Comparison of ENCODE assay signal across 9 cellular contexts in the genomic region with DNA sequence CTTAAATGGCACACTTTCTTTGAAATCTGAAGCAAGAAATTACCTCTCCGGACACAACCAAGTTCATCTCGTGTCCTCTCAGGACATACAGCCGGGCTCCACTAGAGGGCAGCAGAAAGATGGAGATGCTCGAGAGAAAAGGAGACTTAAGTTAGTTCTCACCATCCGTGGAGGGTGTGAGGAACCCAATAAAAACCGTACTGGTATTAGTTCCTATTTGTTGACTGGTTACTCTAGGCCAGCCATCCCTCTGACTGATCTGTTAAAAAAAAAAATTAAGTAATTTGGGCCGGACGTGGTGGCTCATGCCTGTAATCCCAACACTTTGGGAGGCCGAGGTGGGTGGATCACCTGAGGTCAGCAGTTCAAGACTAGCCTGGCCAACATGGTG. TPM values are rescaled to one million over a fixed set of nuclear protein-coding genes. Genes with fewer than 3 reads are reported as not detected.
A peak's percentile ranks its signal among the peaks of the same experiment; 100 is the strongest.
DNase-seq lines count a peak whose midpoint lies in the region; ATAC-seq and FAIRE-seq lines count a peak whose summit lies in the region.
"Had no signal": no experiment of that assay in that cellular context is flagged by ENCODE, and none has a peak within 500 bp of the region (broad histone marks: within the 10 kb centered on the region; RNA-seq: fewer than 3 reads in every experiment).

No MANE protein-coding gene starts in this region.

- ATAC-seq in HG02571 (IDR thresholded peaks at IDR 0.05; ENCODE audit: unreplicated experiment) = no peak

- peaks cover 3% of the 10 kb centered on the region for H3K36me3 ChIP-seq in NT2/D1 (ENCODE audit: insufficient read depth, insufficient read length, low read length)

- peaks cover 16% of the 10 kb centered on the region for H3K4me1 ChIP-seq in NT2/D1 (ENCODE audit: insufficient read depth, insufficient read length)

- no peaks in the 10 kb centered on the region for H3K9me3 ChIP-seq in NT2/D1 (ENCODE audit: insufficient read depth, low read length)

- FAIRE-seq in endometrium (lab: Jason Lieb, UNC) = peak; percentile 15

- no peak overlapping the region for H3K4me3 ChIP-seq in NT2/D1 (ENCODE audit: insufficient read length, low read depth)

- peaks cover 7% of the 10 kb centered on the region for H3K27me3 ChIP-seq in NT2/D1 (ENCODE audit: insufficient read depth, insufficient read length)

- peak; percentile 16 for DNase-seq in DMS153 (lab: John Stamatoyannopoulos, UW)
- DNase-seq in HuH-7.5 (ENCODE audit: low spot score) = peak; percentile 87
- peak; percentile 74 for DNase-seq in NT2/D1 (ENCODE audit: low read depth, low spot score)
- peak; percentile 70 to 73 for DNase-seq in activated CD8-positive, alpha-beta memory T cell treated with anti-CD3 and anti-CD28 coated beads for 4 hours (ENCODE audit: low read depth in 2 of 2)
- peak; percentile 89 for DNase-seq in mesenteric fat pad (ENCODE audit: low spot score)
- peak; percentile 66 to 73 for DNase-seq in stimulated activated CD8-positive, alpha-beta memory T cell treated with anti-CD3 and anti-CD28 coated beads, Interleukin-7, amount 100 ng/mL, for 1 hour (ENCODE audit: low read depth in 2 of 2)

- H3K9ac ChIP-seq in NT2/D1 (ENCODE audit: insufficient read length, low read depth) = no peak overlapping the region

RNA-seq across cellular contexts. Expression of a gene that starts 7.9 kb away (rescaled TPM):
- total RNA-seq in mesenteric fat pad = 1.9 TPM
- total RNA-seq: dermis microvascular lymphatic vessel endothelial cell had no signal

RNA-seq across cellular contexts. Expression of a gene that starts 58.5 kb away (rescaled TPM):
- total RNA-seq in mesenteric fat pad = 2.1 TPM

Comparison
In these comparisons a context has a peak if more than half of its experiments do, and no peak if none do; other contexts are left out.
1. DNase-seq: peak in every context shown above with its lines; median percentile 89 in mesenteric fat pad; 87 in HuH-7.5; 74 in NT2/D1; 72 in activated CD8-positive, alpha-beta memory T cell treated with anti-CD3 and anti-CD28 coated beads for 4 hours; 70 in stimulated activated CD8-positive, alpha-beta memory T cell treated with anti-CD3 and anti-CD28 coated beads, Interleukin-7, amount 100 ng/mL, for 1 hour; 16 in DMS153.